Comparison of ENCODE assay signal across 37 cellular contexts in the genomic region with DNA sequence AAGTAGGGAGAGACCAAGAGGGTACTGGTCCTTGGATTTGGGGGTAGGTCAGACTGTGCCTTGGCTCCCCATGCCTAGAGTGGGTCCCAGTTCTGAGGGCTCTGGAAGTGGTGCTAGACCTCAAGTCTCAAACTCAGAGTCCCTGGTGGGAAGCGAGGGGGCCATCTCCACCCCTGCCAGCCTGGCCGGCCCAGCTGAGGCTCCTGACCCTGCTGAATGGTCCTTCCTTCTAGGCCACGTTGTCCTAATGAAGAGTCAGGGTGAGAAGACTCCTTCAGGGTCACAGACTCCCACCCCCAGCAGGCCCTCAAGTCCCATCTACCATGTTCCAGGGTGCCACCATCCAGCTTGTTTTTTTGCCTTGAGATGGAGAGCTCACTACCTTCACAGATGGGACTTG. TPM values are rescaled to one million over a fixed set of nuclear protein-coding genes. Genes with fewer than 3 reads are reported as not detected.
"Had no signal": no experiment of that assay in that cellular context is flagged by ENCODE, and none has a peak within 500 bp of the region (broad histone marks: within the 10 kb centered on the region; RNA-seq: fewer than 3 reads in every experiment).

No MANE protein-coding gene starts in this region.

- H3K4me3 Mint-ChIP-seq: activated CD4-positive, alpha-beta memory T cell treated with anti-CD3 and anti-CD28 coated beads for 36 hours; activated CD4-positive, alpha-beta T cell treated with anti-CD3 and anti-CD28 coated beads for 36 hours; activated CD4-positive, alpha-beta T cell treated with anti-CD3 and anti-CD28 coated beads, Interleukin-2, amount 10 ng/mL, durations not matched to agents 24 days and 14 days; activated CD8-positive, alpha-beta memory T cell treated with anti-CD3 and anti-CD28 coated beads, Interleukin-2, amount 10 ng/mL, durations not matched to agents 7 days and 5 days; activated CD8-positive, alpha-beta T cell treated with anti-CD3 and anti-CD28 coated beads, Interleukin-2, amount 10 ng/mL, durations not matched to agents 7 days and 5 days; activated naive CD4-positive, alpha-beta T cell treated with anti-CD3 and anti-CD28 coated beads, Interleukin-2, amount 10 ng/mL, durations not matched to agents 7 days and 5 days; activated naive CD8-positive, alpha-beta T cell treated with anti-CD3 and anti-CD28 coated beads, Interleukin-2, amount 10 ng/mL, durations not matched to agents 7 days and 5 days; activated T-helper 1 cell treated with anti-CD3 and anti-CD28 coated beads, Interleukin-12 subunit alpha, Interleukin-12 subunit beta, Interleukin-2, Interleukin-4 antibody, amounts not matched to agents 30 ng/mL and 10 ng/mL and 1 ng/mL, durations not matched to agents 14 hours and 24 hours and 36 hours; brain; effector memory CD8-positive, alpha-beta T cell had no signal

- H3K27ac Mint-ChIP-seq: activated CD4-positive, alpha-beta memory T cell treated with anti-CD3 and anti-CD28 coated beads for 36 hours; activated CD4-positive, alpha-beta T cell treated with anti-CD3 and anti-CD28 coated beads for 36 hours; activated CD4-positive, alpha-beta T cell treated with anti-CD3 and anti-CD28 coated beads, Interleukin-2, amount 10 ng/mL, durations not matched to agents 24 days and 14 days; activated CD8-positive, alpha-beta memory T cell treated with anti-CD3 and anti-CD28 coated beads, Interleukin-2, amount 10 ng/mL, durations not matched to agents 7 days and 5 days; activated CD8-positive, alpha-beta T cell treated with anti-CD3 and anti-CD28 coated beads, Interleukin-2, amount 10 ng/mL, durations not matched to agents 7 days and 5 days; activated naive CD4-positive, alpha-beta T cell treated with anti-CD3 and anti-CD28 coated beads, Interleukin-2, amount 10 ng/mL, durations not matched to agents 7 days and 5 days; activated naive CD4-positive, alpha-beta T cell treated with anti-CD3 and anti-CD28 coated beads, Interleukin-2, amount 50 U/mL, for 72 hours; activated naive CD8-positive, alpha-beta T cell treated with anti-CD3 and anti-CD28 coated beads, Interleukin-2, amount 10 ng/mL, durations not matched to agents 7 days and 5 days; activated T-helper 1 cell treated with anti-CD3 and anti-CD28 coated beads, Interleukin-12 subunit alpha, Interleukin-12 subunit beta, Interleukin-2, Interleukin-4 antibody, amounts not matched to agents 30 ng/mL and 10 ng/mL and 1 ng/mL, durations not matched to agents 14 hours and 24 hours and 36 hours; activated T-helper 2 cell treated with anti-CD3 and anti-CD28 coated beads, Interferon-gamma antibody, Interleukin-2, Interleukin-4, amounts not matched to agents 10 μg/mL and 5 μg/mL and 100 μg/mL, durations not matched to agents 14 hours and 24 hours and 36 hours; brain; effector memory CD8-positive, alpha-beta T cell had no signal

- H3K4me3 ChIP-seq: ascending aorta, breast epithelium, cardiac muscle cell, esophagus squamous epithelium, gastroesophageal sphincter had no signal

- H3K27me3 ChIP-seq: ascending aorta, breast epithelium, cardiac muscle cell, esophagus squamous epithelium had no signal

- H3K27me3 Mint-ChIP-seq: activated CD4-positive, alpha-beta T cell treated with anti-CD3 and anti-CD28 coated beads, Interleukin-2, amount 10 ng/mL, durations not matched to agents 24 days and 14 days; activated CD8-positive, alpha-beta memory T cell treated with anti-CD3 and anti-CD28 coated beads, Interleukin-2, amount 10 ng/mL, durations not matched to agents 7 days and 5 days; activated naive CD8-positive, alpha-beta T cell treated with anti-CD3 and anti-CD28 coated beads, Interleukin-2, amount 10 ng/mL, durations not matched to agents 7 days and 5 days; brain had no signal

- H3K27ac ChIP-seq: ascending aorta, breast epithelium, cardiac muscle cell, esophagus squamous epithelium, gastroesophageal sphincter had no signal

- H3K4me1 Mint-ChIP-seq: activated CD4-positive, alpha-beta T cell treated with anti-CD3 and anti-CD28 coated beads for 36 hours; activated CD4-positive, alpha-beta T cell treated with anti-CD3 and anti-CD28 coated beads, Interleukin-2, amount 10 ng/mL, durations not matched to agents 24 days and 14 days; activated naive CD4-positive, alpha-beta T cell treated with anti-CD3 and anti-CD28 coated beads, Interleukin-2, amount 10 ng/mL, durations not matched to agents 7 days and 5 days; activated naive CD8-positive, alpha-beta T cell treated with anti-CD3 and anti-CD28 coated beads, Interleukin-2, amount 10 ng/mL, durations not matched to agents 7 days and 5 days; brain had no signal

- H3K36me3 Mint-ChIP-seq: activated CD4-positive, alpha-beta memory T cell treated with anti-CD3 and anti-CD28 coated beads for 36 hours; activated CD8-positive, alpha-beta memory T cell treated with anti-CD3 and anti-CD28 coated beads, Interleukin-2, amount 10 ng/mL, durations not matched to agents 7 days and 5 days; activated naive CD4-positive, alpha-beta T cell treated with anti-CD3 and anti-CD28 coated beads, Interleukin-2, amount 10 ng/mL, durations not matched to agents 7 days and 5 days; activated naive CD4-positive, alpha-beta T cell treated with anti-CD3 and anti-CD28 coated beads, Interleukin-2, amount 50 U/mL, for 72 hours; activated naive CD8-positive, alpha-beta T cell treated with anti-CD3 and anti-CD28 coated beads, Interleukin-2, amount 10 ng/mL, durations not matched to agents 7 days and 5 days; brain had no signal

- H3K4me1 ChIP-seq: ascending aorta, breast epithelium, gastroesophageal sphincter had no signal

- ATAC-seq: activated CD4-positive, alpha-beta T cell treated with anti-CD3 and anti-CD28 coated beads for 36 hours; activated CD8-positive, alpha-beta memory T cell treated with anti-CD3 and anti-CD28 coated beads, Interleukin-2, amount 10 ng/mL, durations not matched to agents 7 days and 5 days; activated CD8-positive, alpha-beta T cell treated with anti-CD3 and anti-CD28 coated beads, Interleukin-2, amount 10 ng/mL, durations not matched to agents 7 days and 5 days; activated naive CD4-positive, alpha-beta T cell treated with anti-CD3 and anti-CD28 coated beads, Interleukin-2, amount 50 U/mL, for 72 hours; effector memory CD8-positive, alpha-beta T cell; gastroesophageal sphincter had no signal

- DNase-seq: activated CD4-positive, alpha-beta memory T cell treated with anti-CD3 and anti-CD28 coated beads for 36 hours; activated CD4-positive, alpha-beta T cell treated with anti-CD3 and anti-CD28 coated beads for 36 hours; activated CD4-positive, CD25-positive, alpha-beta regulatory T cell; activated CD4-positive, CD25-positive, alpha-beta regulatory T cell treated with anti-CD3 and anti-CD28 coated beads, Interleukin-2, amount 50 U/mL, for 72 hours; activated CD8-positive, alpha-beta memory T cell treated with anti-CD3 and anti-CD28 coated beads, Interleukin-2, amount 10 ng/mL, durations not matched to agents 7 days and 5 days; activated CD8-positive, alpha-beta memory T cell treated with anti-CD3 and anti-CD28 coated beads, Interleukin-2, amount 50 U/mL, for 4 hours; activated CD8-positive, alpha-beta T cell treated with anti-CD3 and anti-CD28 coated beads, Interleukin-2, amount 10 ng/mL, durations not matched to agents 7 days and 5 days; activated effector memory CD4-positive, alpha-beta T cell treated with anti-CD3 and anti-CD28 coated beads, Interleukin-2, amount 50 U/mL, for 16 hours; activated naive CD4-positive, alpha-beta T cell; activated naive CD4-positive, alpha-beta T cell treated with anti-CD3 and anti-CD28 coated beads, Interleukin-2, amount 10 ng/mL, durations not matched to agents 7 days and 5 days; activated naive CD8-positive, alpha-beta T cell treated with anti-CD3 and anti-CD28 coated beads, Interleukin-2, amount 10 ng/mL, durations not matched to agents 7 days and 5 days; activated T-cell treated with anti-CD3 and anti-CD28 coated beads, Interleukin-2, amount 50 U/mL, for 1 hour; activated T-cell treated with anti-CD3 and anti-CD28 coated beads, Interleukin-2, amount 50 U/mL, for 48 hours; central memory CD4-positive, alpha-beta T cell; cortex of kidney; dermis blood vessel endothelial cell; effector CD4-positive, alpha-beta T cell; effector memory CD8-positive, alpha-beta T cell; erythroblast; esophagus squamous epithelium; foreskin melanocyte; head of caudate nucleus; T-helper 2 cell had no signal

- H3K36me3 ChIP-seq: ascending aorta, breast epithelium, cardiac muscle cell, esophagus squamous epithelium, gastroesophageal sphincter had no signal

- H3K9me3 ChIP-seq: ascending aorta had no signal

RNA-seq across cellular contexts. Expression of gene SERPINA6, which starts 12.9 kb away (rescaled TPM):
- total RNA-seq: activated CD4-positive, alpha-beta memory T cell treated with anti-CD3 and anti-CD28 coated beads for 36 hours; activated CD4-positive, alpha-beta T cell treated with anti-CD3 and anti-CD28 coated beads for 36 hours; activated CD4-positive, alpha-beta T cell treated with anti-CD3 and anti-CD28 coated beads, Interleukin-2, amount 10 ng/mL, durations not matched to agents 24 days and 14 days; activated CD8-positive, alpha-beta memory T cell treated with anti-CD3 and anti-CD28 coated beads for 36 hours; activated CD8-positive, alpha-beta memory T cell treated with anti-CD3 and anti-CD28 coated beads, Interleukin-2, amount 10 ng/mL, durations not matched to agents 7 days and 5 days; activated CD8-positive, alpha-beta T cell treated with anti-CD3 and anti-CD28 coated beads, Interleukin-2, amount 10 ng/mL, durations not matched to agents 7 days and 5 days; activated naive CD4-positive, alpha-beta T cell treated with anti-CD3 and anti-CD28 coated beads, Interleukin-2, amount 50 U/mL, for 72 hours; activated naive CD8-positive, alpha-beta T cell treated with anti-CD3 and anti-CD28 coated beads, Interleukin-2, amount 10 ng/mL, durations not matched to agents 7 days and 5 days; activated T-helper 1 cell treated with anti-CD3 and anti-CD28 coated beads, Interleukin-12 subunit alpha, Interleukin-12 subunit beta, Interleukin-2, Interleukin-4 antibody, amounts not matched to agents 30 ng/mL and 10 ng/mL and 1 ng/mL, durations not matched to agents 14 hours and 24 hours and 36 hours; activated T-helper 2 cell treated with anti-CD3 and anti-CD28 coated beads, Interferon-gamma antibody, Interleukin-2, Interleukin-4, amounts not matched to agents 10 μg/mL and 5 μg/mL and 100 μg/mL, durations not matched to agents 14 hours and 24 hours and 36 hours; ascending aorta; cardiac muscle cell; cerebellum; dermis blood vessel endothelial cell; esophagus squamous epithelium; fibroblast of lung; fibroblast of villous mesenchyme; gastroesophageal sphincter; T-helper 1 cell treated with Interleukin-12 subunit alpha and Interleukin-12 subunit beta and Interleukin-4 antibody, amounts not matched to agents 30 ng/mL and 1 ng/mL, for 36 hours had no signal
- polyA plus RNA-seq: fibroblast of lung had no signal

RNA-seq across cellular contexts. Expression of gene SERPINA10, which starts 17.2 kb away (rescaled TPM):
- total RNA-seq: activated CD4-positive, alpha-beta memory T cell treated with anti-CD3 and anti-CD28 coated beads for 36 hours; activated CD4-positive, alpha-beta T cell treated with anti-CD3 and anti-CD28 coated beads for 36 hours; activated CD4-positive, alpha-beta T cell treated with anti-CD3 and anti-CD28 coated beads, Interleukin-2, amount 10 ng/mL, durations not matched to agents 24 days and 14 days; activated CD8-positive, alpha-beta memory T cell treated with anti-CD3 and anti-CD28 coated beads for 36 hours; activated CD8-positive, alpha-beta memory T cell treated with anti-CD3 and anti-CD28 coated beads, Interleukin-2, amount 10 ng/mL, durations not matched to agents 7 days and 5 days; activated CD8-positive, alpha-beta T cell treated with anti-CD3 and anti-CD28 coated beads, Interleukin-2, amount 10 ng/mL, durations not matched to agents 7 days and 5 days; activated naive CD4-positive, alpha-beta T cell treated with anti-CD3 and anti-CD28 coated beads, Interleukin-2, amount 50 U/mL, for 72 hours; activated naive CD8-positive, alpha-beta T cell treated with anti-CD3 and anti-CD28 coated beads, Interleukin-2, amount 10 ng/mL, durations not matched to agents 7 days and 5 days; activated T-helper 1 cell treated with anti-CD3 and anti-CD28 coated beads, Interleukin-12 subunit alpha, Interleukin-12 subunit beta, Interleukin-2, Interleukin-4 antibody, amounts not matched to agents 30 ng/mL and 10 ng/mL and 1 ng/mL, durations not matched to agents 14 hours and 24 hours and 36 hours; activated T-helper 2 cell treated with anti-CD3 and anti-CD28 coated beads, Interferon-gamma antibody, Interleukin-2, Interleukin-4, amounts not matched to agents 10 μg/mL and 5 μg/mL and 100 μg/mL, durations not matched to agents 14 hours and 24 hours and 36 hours; ascending aorta; breast epithelium; cardiac muscle cell; cerebellum; dermis blood vessel endothelial cell; esophagus squamous epithelium; fibroblast of lung; fibroblast of villous mesenchyme; gastroesophageal sphincter; T-helper 1 cell treated with Interleukin-12 subunit alpha and Interleukin-12 subunit beta and Interleukin-4 antibody, amounts not matched to agents 30 ng/mL and 1 ng/mL, for 36 hours had no signal
- polyA plus RNA-seq: fibroblast of lung had no signal

RNA-seq across cellular contexts. Expression of gene SERPINA2, which starts 56.2 kb away (rescaled TPM):
- total RNA-seq: activated CD4-positive, alpha-beta memory T cell treated with anti-CD3 and anti-CD28 coated beads for 36 hours; activated CD4-positive, alpha-beta T cell treated with anti-CD3 and anti-CD28 coated beads for 36 hours; activated CD4-positive, alpha-beta T cell treated with anti-CD3 and anti-CD28 coated beads, Interleukin-2, amount 10 ng/mL, durations not matched to agents 24 days and 14 days; activated CD8-positive, alpha-beta memory T cell treated with anti-CD3 and anti-CD28 coated beads for 36 hours; activated CD8-positive, alpha-beta memory T cell treated with anti-CD3 and anti-CD28 coated beads, Interleukin-2, amount 10 ng/mL, durations not matched to agents 7 days and 5 days; activated CD8-positive, alpha-beta T cell treated with anti-CD3 and anti-CD28 coated beads, Interleukin-2, amount 10 ng/mL, durations not matched to agents 7 days and 5 days; activated naive CD4-positive, alpha-beta T cell treated with anti-CD3 and anti-CD28 coated beads, Interleukin-2, amount 50 U/mL, for 72 hours; activated naive CD8-positive, alpha-beta T cell treated with anti-CD3 and anti-CD28 coated beads, Interleukin-2, amount 10 ng/mL, durations not matched to agents 7 days and 5 days; activated T-helper 1 cell treated with anti-CD3 and anti-CD28 coated beads, Interleukin-12 subunit alpha, Interleukin-12 subunit beta, Interleukin-2, Interleukin-4 antibody, amounts not matched to agents 30 ng/mL and 10 ng/mL and 1 ng/mL, durations not matched to agents 14 hours and 24 hours and 36 hours; activated T-helper 2 cell treated with anti-CD3 and anti-CD28 coated beads, Interferon-gamma antibody, Interleukin-2, Interleukin-4, amounts not matched to agents 10 μg/mL and 5 μg/mL and 100 μg/mL, durations not matched to agents 14 hours and 24 hours and 36 hours; ascending aorta; breast epithelium; cardiac muscle cell; cerebellum; dermis blood vessel endothelial cell; esophagus squamous epithelium; fibroblast of lung; fibroblast of villous mesenchyme; gastroesophageal sphincter; T-helper 1 cell treated with Interleukin-12 subunit alpha and Interleukin-12 subunit beta and Interleukin-4 antibody, amounts not matched to agents 30 ng/mL and 1 ng/mL, for 36 hours had no signal
- polyA plus RNA-seq: cardiac muscle cell, fibroblast of lung had no signal
